In genomic region chr15:48352474-48353072, GRCh38 we compare ENCODE assay signal across 8 cellular contexts.
DNase-seq lines count a peak whose midpoint lies in the region; ATAC-seq and TF ChIP-seq lines count a peak whose summit lies in the region.

No MANE protein-coding gene starts in this region.

- in situ Hi-C loops in T47D (cut with HindIII; ENCODE audit: low pct_unique_long_range_greater_than_20kb, low sequenced_read_pairs), result no loop called here

- peak; percentile 41 to 55 for DNase-seq in NCI-H1930 (lab: John Stamatoyannopoulos, UW)
- DNase-seq in T-helper 9 cell, result peak; percentile 12
- peak; percentile 30 to 82 for DNase-seq in T47D (ENCODE audit: low read depth in 1 of 2, low spot score in 1 of 2)
- DNase-seq in islet precursor cell, result peak; percentile 75
- peak; percentile 57 for DNase-seq in stimulated activated CD4-positive, alpha-beta T cell treated with anti-CD3 and anti-CD28 coated beads, Interleukin-4, amount 100 ng/mL, for 24 hours
- no peak for DNase-seq in 8988T

- peak; percentile 85 for ATAC-seq in HG02759 (IDR thresholded peaks at IDR 0.05; ENCODE audit: unreplicated experiment)

- TF ChIP-seq CTCF in GM12873 (IDR thresholded peaks at IDR 0.05; ENCODE audit: insufficient read depth, low read depth, low read length, missing control alignments), result peak; percentile 80
